ENCODE assay signal across 1 cellular context in genomic region chr11:111395081-111395480, GRCh38.
A peak's percentile ranks its signal among the peaks of the same experiment; 100 is the strongest.
TF ChIP-seq lines count a peak whose summit lies in the region.

No MANE protein-coding gene starts in this region.

TF ChIP-seq in HepG2, 621 proteins besides CTCF, POLR2A, EP300 and RAD21 (continued from another document):
- TF ChIP-seq GFI1 (CRISPR knock-in tag; IDR thresholded peaks at IDR 0.05; ENCODE audit: borderline replicate concordance), result peak; percentile 62; the same call in 1 of the 2 replicates
- TF ChIP-seq TOE1 (CRISPR knock-in tag; IDR thresholded peaks at IDR 0.05), result no peak
- TF ChIP-seq PHB2 (IDR thresholded peaks at IDR 0.05; ENCODE audit: partially characterized antibody), result no peak
- peak; percentile 76; the same call in 1 of the 2 replicates for TF ChIP-seq PATZ1 (CRISPR knock-in tag; IDR thresholded peaks at IDR 0.05)
- peak; percentile 59; the same call in 1 of the 2 replicates for TF ChIP-seq ZNF747 (CRISPR knock-in tag; IDR thresholded peaks at IDR 0.05; ENCODE audit: borderline replicate concordance)
- no peak for TF ChIP-seq PRDM15 (CRISPR knock-in tag; IDR thresholded peaks at IDR 0.05)
- TF ChIP-seq ZSCAN21 (CRISPR knock-in tag; IDR thresholded peaks at IDR 0.05; ENCODE audit: borderline replicate concordance), result peak; percentile 57; the same call in 1 of the 2 replicates
- no peak for TF ChIP-seq ZFAT (CRISPR knock-in tag; conservative IDR thresholded peaks at IDR 0.05)
- peak; percentile 32; the same call in 1 of the 2 replicates for TF ChIP-seq ZNF12 (CRISPR knock-in tag; IDR thresholded peaks at IDR 0.05)
- no peak for TF ChIP-seq ZNF224 (CRISPR knock-in tag; IDR thresholded peaks at IDR 0.05)
- TF ChIP-seq POLR2AphosphoS2 (IDR thresholded peaks at IDR 0.05; ENCODE audit: low read depth, low read length), result no peak
- TF ChIP-seq ZNF782 (CRISPR knock-in tag; IDR thresholded peaks at IDR 0.05; ENCODE audit: borderline replicate concordance), result 0 out of 2 replicates have a peak, but pooled peaks have one; percentile 56
- 0 out of 2 replicates have a peak, but pooled peaks have one; percentile 75 for TF ChIP-seq ZNF264 (CRISPR knock-in tag; IDR thresholded peaks at IDR 0.05)
- TF ChIP-seq RXRB (CRISPR knock-in tag; IDR thresholded peaks at IDR 0.05; ENCODE audit: borderline replicate concordance), result peak; percentile 75; the same call in 1 of the 2 replicates
- peak; percentile 82 for TF ChIP-seq PAXIP1 (CRISPR knock-in tag; conservative IDR thresholded peaks at IDR 0.05)
- peak; percentile 90 for TF ChIP-seq MEIS2 (CRISPR knock-in tag; IDR thresholded peaks at IDR 0.05)
- TF ChIP-seq ZNF350 (CRISPR knock-in tag; IDR thresholded peaks at IDR 0.05; ENCODE audit: borderline replicate concordance, low read depth), result peak; percentile 54; the same call in 1 of the 2 replicates
- TF ChIP-seq GABPA (IDR thresholded peaks at IDR 0.05; ENCODE audit: low read depth, low read length), result no peak
- no peak for TF ChIP-seq GABPA (CRISPR knock-in tag; IDR thresholded peaks at IDR 0.05; ENCODE audit: low read depth)
- no peak for TF ChIP-seq ATF7 (IDR thresholded peaks at IDR 0.05)
- no peak for TF ChIP-seq ATF7 (CRISPR knock-in tag; IDR thresholded peaks at IDR 0.05)
- peak; percentile 38; the same call in 1 of the 2 replicates for TF ChIP-seq SIX1 (CRISPR knock-in tag; IDR thresholded peaks at IDR 0.05; ENCODE audit: borderline replicate concordance)
- no peak for TF ChIP-seq MAFF (IDR thresholded peaks at IDR 0.05; ENCODE audit: low read depth, low read length)
